1 cellular context compared by ENCODE assay signal in the genomic region with DNA sequence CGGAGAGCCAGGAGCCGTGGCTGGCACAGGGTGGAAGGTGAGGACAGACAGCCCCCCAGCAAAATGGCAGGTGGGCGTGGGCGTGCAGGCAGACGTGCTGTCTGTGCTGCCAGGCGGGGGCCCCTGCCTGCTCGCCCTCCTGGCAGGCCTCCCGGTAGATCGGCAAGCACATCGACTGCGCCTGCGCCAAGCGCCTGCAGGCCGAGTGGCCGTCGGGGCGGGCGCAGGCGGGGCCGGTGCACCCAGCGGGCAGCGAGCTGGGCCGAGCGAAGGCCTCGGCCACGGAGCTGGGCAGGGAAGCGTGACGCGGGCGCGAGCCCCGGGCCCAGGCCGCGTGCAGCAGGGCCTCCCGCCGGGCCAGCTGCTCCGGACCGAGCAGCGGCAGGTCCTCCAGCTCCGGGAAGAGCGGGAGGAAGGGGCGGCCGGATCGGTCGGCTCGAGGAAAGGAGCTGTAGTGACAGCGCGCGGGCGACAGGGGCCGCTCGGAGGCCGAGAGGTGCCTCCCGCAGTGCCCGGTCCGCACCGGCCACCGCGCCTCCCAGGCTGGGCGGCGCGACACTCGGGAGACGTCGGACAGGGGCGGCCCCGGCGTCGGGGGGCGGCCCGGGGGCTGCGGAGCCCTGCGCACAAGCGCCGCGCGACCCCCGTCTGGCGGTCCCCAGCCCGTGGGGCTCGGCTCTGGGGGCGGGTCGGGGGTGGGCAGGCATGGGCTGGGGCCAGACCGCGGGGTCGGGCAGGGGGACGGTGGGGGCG.
A peak's percentile ranks its signal among the peaks of the same experiment; 100 is the strongest.
TF ChIP-seq lines count a peak whose summit lies in the region.

No MANE protein-coding gene starts in this region.

TF ChIP-seq in HCT116, 20 proteins besides CTCF, POLR2A, EP300 and RAD21 (continued from another document):
- TF ChIP-seq, protein P1, sequence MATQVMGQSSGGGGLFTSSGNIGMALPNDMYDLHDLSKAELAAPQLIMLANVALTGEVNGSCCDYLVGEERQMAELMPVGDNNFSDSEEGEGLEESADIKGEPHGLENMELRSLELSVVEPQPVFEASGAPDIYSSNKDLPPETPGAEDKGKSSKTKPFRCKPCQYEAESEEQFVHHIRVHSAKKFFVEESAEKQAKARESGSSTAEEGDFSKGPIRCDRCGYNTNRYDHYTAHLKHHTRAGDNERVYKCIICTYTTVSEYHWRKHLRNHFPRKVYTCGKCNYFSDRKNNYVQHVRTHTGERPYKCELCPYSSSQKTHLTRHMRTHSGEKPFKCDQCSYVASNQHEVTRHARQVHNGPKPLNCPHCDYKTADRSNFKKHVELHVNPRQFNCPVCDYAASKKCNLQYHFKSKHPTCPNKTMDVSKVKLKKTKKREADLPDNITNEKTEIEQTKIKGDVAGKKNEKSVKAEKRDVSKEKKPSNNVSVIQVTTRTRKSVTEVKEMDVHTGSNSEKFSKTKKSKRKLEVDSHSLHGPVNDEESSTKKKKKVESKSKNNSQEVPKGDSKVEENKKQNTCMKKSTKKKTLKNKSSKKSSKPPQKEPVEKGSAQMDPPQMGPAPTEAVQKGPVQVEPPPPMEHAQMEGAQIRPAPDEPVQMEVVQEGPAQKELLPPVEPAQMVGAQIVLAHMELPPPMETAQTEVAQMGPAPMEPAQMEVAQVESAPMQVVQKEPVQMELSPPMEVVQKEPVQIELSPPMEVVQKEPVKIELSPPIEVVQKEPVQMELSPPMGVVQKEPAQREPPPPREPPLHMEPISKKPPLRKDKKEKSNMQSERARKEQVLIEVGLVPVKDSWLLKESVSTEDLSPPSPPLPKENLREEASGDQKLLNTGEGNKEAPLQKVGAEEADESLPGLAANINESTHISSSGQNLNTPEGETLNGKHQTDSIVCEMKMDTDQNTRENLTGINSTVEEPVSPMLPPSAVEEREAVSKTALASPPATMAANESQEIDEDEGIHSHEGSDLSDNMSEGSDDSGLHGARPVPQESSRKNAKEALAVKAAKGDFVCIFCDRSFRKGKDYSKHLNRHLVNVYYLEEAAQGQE (IDR thresholded peaks at IDR 0.05; ENCODE audit: low read depth): no peak
- TF ChIP-seq CEBPB (IDR thresholded peaks at IDR 0.05; ENCODE audit: low read depth) (no peak), POLR2AphosphoS5 (IDR thresholded peaks at IDR 0.05; ENCODE audit: low read depth, low read length) (peak; percentile 77), FOSL1 (IDR thresholded peaks at IDR 0.05; ENCODE audit: low read depth) (no peak), YY1 (IDR thresholded peaks at IDR 0.05; ENCODE audit: extremely low read depth, insufficient replicate concordance, low read depth, low read length) (no peak), ZFX (IDR thresholded peaks at IDR 0.05) (peak; percentile 87; the same call in 1 of the 2 replicates), SIN3A (IDR thresholded peaks at IDR 0.05; ENCODE audit: low read depth) (no peak), ELF1 (IDR thresholded peaks at IDR 0.05; ENCODE audit: borderline replicate concordance, low read depth) (no peak)
- TF ChIP-seq, protein P2, sequence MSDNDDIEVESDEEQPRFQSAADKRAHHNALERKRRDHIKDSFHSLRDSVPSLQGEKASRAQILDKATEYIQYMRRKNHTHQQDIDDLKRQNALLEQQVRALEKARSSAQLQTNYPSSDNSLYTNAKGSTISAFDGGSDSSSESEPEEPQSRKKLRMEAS (IDR thresholded peaks at IDR 0.05): no peak
